In genomic region chr14:80445605-80446004, GRCh38 we compare ENCODE assay signal across 30 cellular contexts.
"Had no signal": no experiment of that assay in that cellular context is flagged by ENCODE, and none has a peak within 500 bp of the region (broad histone marks: within the 10 kb centered on the region; RNA-seq: fewer than 3 reads in every experiment).

No MANE protein-coding gene starts in this region.

- ATAC-seq: activated CD4-positive, alpha-beta T cell treated with anti-CD3 and anti-CD28 coated beads for 36 hours; activated CD4-positive, CD25-positive, alpha-beta regulatory T cell treated with anti-CD3 and anti-CD28 coated beads, Interleukin-2, amount 50 U/mL, for 24 hours; activated CD8-positive, alpha-beta memory T cell treated with anti-CD3 and anti-CD28 coated beads, Interleukin-2, amount 10 ng/mL, durations not matched to agents 7 days and 5 days; activated CD8-positive, alpha-beta T cell treated with anti-CD3 and anti-CD28 coated beads, Interleukin-2, amount 10 ng/mL, durations not matched to agents 7 days and 5 days; activated naive CD8-positive, alpha-beta T cell treated with anti-CD3 and anti-CD28 coated beads, Interleukin-2, amount 50 U/mL, for 24 hours had no signal

- H3K4me3 ChIP-seq: ascending aorta, cardiac muscle cell had no signal

- H3K27me3 ChIP-seq: ascending aorta, cardiac muscle cell had no signal

- H3K27ac ChIP-seq: ascending aorta, cardiac muscle cell, VCaP had no signal

- DNase-seq: activated CD4-positive, alpha-beta memory T cell treated with anti-CD3 and anti-CD28 coated beads, Interleukin-2, amount 10 ng/mL, durations not matched to agents 7 days and 5 days; activated CD4-positive, alpha-beta T cell treated with anti-CD3 and anti-CD28 coated beads for 1 hour; activated CD4-positive, alpha-beta T cell treated with anti-CD3 and anti-CD28 coated beads for 36 hours; activated CD4-positive, alpha-beta T cell treated with anti-CD3 and anti-CD28 coated beads for 48 hours; activated CD4-positive, alpha-beta T cell treated with anti-CD3 and anti-CD28 coated beads, Interleukin-2, amount 10 ng/mL, durations not matched to agents 7 days and 5 days; activated CD4-positive, alpha-beta T cell treated with anti-CD3 and anti-CD28 coated beads, Interleukin-2, amount 50 U/mL, for 48 hours; activated CD4-positive, CD25-positive, alpha-beta regulatory T cell; activated CD8-positive, alpha-beta memory T cell treated with anti-CD3 and anti-CD28 coated beads for 24 hours; activated CD8-positive, alpha-beta memory T cell treated with anti-CD3 and anti-CD28 coated beads, Interleukin-2, amount 10 ng/mL, durations not matched to agents 7 days and 5 days; activated CD8-positive, alpha-beta memory T cell treated with anti-CD3 and anti-CD28 coated beads, Interleukin-2, amount 50 U/mL, for 48 hours; activated CD8-positive, alpha-beta T cell treated with anti-CD3 and anti-CD28 coated beads, Interleukin-2, amount 10 ng/mL, durations not matched to agents 7 days and 5 days; activated effector memory CD4-positive, alpha-beta T cell treated with Interleukin-2 at 50 U/mL for 16 hours; activated gamma-delta T cell; activated naive CD4-positive, alpha-beta T cell treated with anti-CD3 and anti-CD28 coated beads, Interleukin-2, amount 10 ng/mL, durations not matched to agents 7 days and 5 days; activated naive CD4-positive, alpha-beta T cell treated with Interleukin-2 at 50 U/mL for 16 hours; activated naive CD8-positive, alpha-beta T cell treated with anti-CD3 and anti-CD28 coated beads, Interleukin-2, amount 10 ng/mL, durations not matched to agents 7 days and 5 days; activated naive CD8-positive, alpha-beta T cell treated with anti-CD3 and anti-CD28 coated beads, Interleukin-2, amount 50 U/mL, for 24 hours; activated T-cell treated with anti-CD3 and anti-CD28 coated beads, Interleukin-2, amount 50 U/mL, for 24 hours; activated T-cell treated with anti-CD3 and anti-CD28 coated beads, Interleukin-2, amount 50 U/mL, for 48 hours; amygdala; anterior cingulate cortex; caudate nucleus; cerebellar nuclear complex; T-helper 1 cell; T-helper 2 cell; T-helper 9 cell had no signal

- H3K9me3 ChIP-seq: ascending aorta had no signal

- H3K4me1 ChIP-seq: ascending aorta had no signal

- H3K36me3 ChIP-seq: ascending aorta, cardiac muscle cell had no signal
